21 cellular contexts compared by ENCODE assay signal in the genomic region with DNA sequence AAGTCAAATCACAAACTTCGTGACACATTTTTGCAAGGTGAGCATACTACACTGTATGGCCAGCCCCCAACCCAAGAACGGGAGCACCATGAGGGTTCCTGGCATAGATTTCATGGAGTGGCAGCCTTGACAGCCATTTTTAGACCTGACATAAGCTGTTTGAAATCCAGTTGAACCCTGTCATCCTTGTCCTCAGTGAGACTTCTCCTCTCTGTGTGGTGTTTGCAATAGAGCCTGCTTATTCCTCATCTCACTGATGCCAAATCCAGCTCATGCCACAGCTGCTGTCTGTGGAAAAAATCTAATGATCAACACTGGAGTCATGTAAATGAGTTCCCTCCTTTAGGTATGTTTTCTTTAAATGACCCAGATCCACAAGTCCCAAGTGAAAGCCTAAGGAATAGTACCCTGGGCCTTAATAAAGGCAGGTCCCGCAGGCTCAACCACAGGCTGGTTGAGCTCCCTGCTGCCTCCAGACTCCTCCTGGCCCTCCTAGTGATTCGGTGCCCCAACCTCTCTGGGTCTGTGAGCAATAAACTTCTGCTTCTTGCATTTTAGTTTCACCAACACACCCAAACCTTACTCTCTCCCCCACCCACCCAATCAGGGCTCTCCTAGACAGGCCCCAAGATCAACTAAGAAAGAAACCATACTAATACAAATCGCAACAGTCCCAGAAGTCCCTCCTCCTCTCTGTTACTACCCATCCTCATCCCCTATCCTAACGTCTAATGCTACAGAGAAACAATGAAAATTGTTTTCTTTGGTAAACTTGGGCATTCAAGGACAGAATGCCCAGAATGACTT. TPM values are rescaled to one million over a fixed set of nuclear protein-coding genes. Genes with fewer than 3 reads are reported as not detected.
DNase-seq lines count a peak whose midpoint lies in the region; ATAC-seq and TF ChIP-seq lines count a peak whose summit lies in the region.
"Had no signal": no experiment of that assay in that cellular context is flagged by ENCODE, and none has a peak within 500 bp of the region (broad histone marks: within the 10 kb centered on the region; RNA-seq: fewer than 3 reads in every experiment).

No MANE protein-coding gene starts in this region.

- peak overlapping the region; percentile 87 for H3K27ac ChIP-seq in SJSA1
- peak overlapping the region in 3 of 4 donors; percentile 55 to 69 (median 61) for H3K27ac ChIP-seq in esophagus squamous epithelium
- H3K27ac ChIP-seq: 22Rv1, breast epithelium, KMS-11, pancreas, thyroid gland had no signal

- ATAC-seq in stimulated activated effector memory CD8-positive, alpha-beta T cell treated with anti-CD3 and anti-CD28 coated beads, Interleukin-12 subunit alpha, Interleukin-12 subunit beta, amount 100 ng/mL, for 72 hours = peak; percentile 84
- ATAC-seq in HG03520 (IDR thresholded peaks at IDR 0.05; ENCODE audit: unreplicated experiment) (no peak), GM18517 (IDR thresholded peaks at IDR 0.05; ENCODE audit: unreplicated experiment) (no peak)
- ATAC-seq: left lobe of liver, pancreas had no signal

- H3K4me3 ChIP-seq in SJSA1 (no peak overlapping the region; the same call in 1 of the 2 replicates), esophagus squamous epithelium (no peak overlapping the region)
- H3K4me3 ChIP-seq: breast epithelium, pancreas, skin epidermis, thyroid gland had no signal

- no peaks in the 10 kb centered on the region for H3K9me3 Mint-ChIP-seq in T-helper 1 cell treated with Interleukin-12 subunit alpha and Interleukin-12 subunit beta and Interleukin-4 antibody, amounts not matched to agents 30 μg/mL and 1 μg/mL, for 36 hours
- H3K9me3 Mint-ChIP-seq in stimulated activated effector memory CD8-positive, alpha-beta T cell treated with anti-CD3 and anti-CD28 coated beads, Interleukin-12 subunit alpha, Interleukin-12 subunit beta, amount 100 ng/mL, for 72 hours = no peaks in the 10 kb centered on the region
- H3K9me3 Mint-ChIP-seq: CD4-positive, CD25-positive, alpha-beta regulatory T cell; T-helper 2 cell treated with Interferon-gamma antibody and Interleukin-4, amounts not matched to agents 5 μg/mL and 100 μg/mL, for 36 hours had no signal

- intact Hi-C loops in esophagus squamous epithelium (cut with DNase I) = no loop called here

- peaks cover 3% of the 10 kb centered on the region for H3K36me3 Mint-ChIP-seq in T-helper 1 cell treated with Interleukin-12 subunit alpha and Interleukin-12 subunit beta and Interleukin-4 antibody, amounts not matched to agents 30 μg/mL and 1 μg/mL, for 36 hours (ENCODE audit: low read depth)
- H3K36me3 Mint-ChIP-seq in stimulated activated effector memory CD8-positive, alpha-beta T cell treated with anti-CD3 and anti-CD28 coated beads, Interleukin-12 subunit alpha, Interleukin-12 subunit beta, amount 100 ng/mL, for 72 hours = no peaks in the 10 kb centered on the region

- peaks cover 11% of the 10 kb centered on the region for H3K4me1 Mint-ChIP-seq in T-helper 1 cell treated with Interleukin-12 subunit alpha and Interleukin-12 subunit beta and Interleukin-4 antibody, amounts not matched to agents 30 μg/mL and 1 μg/mL, for 36 hours (ENCODE audit: low read depth)
- H3K4me1 Mint-ChIP-seq in stimulated activated effector memory CD8-positive, alpha-beta T cell treated with anti-CD3 and anti-CD28 coated beads, Interleukin-12 subunit alpha, Interleukin-12 subunit beta, amount 100 ng/mL, for 72 hours = peaks cover 16% of the 10 kb centered on the region

- DNase-seq in T-helper 1 cell (no peak), SJSA1 (ENCODE audit: low read depth in 1 of 2, low spot score in 2 of 2) (peak in 1 of 2 experiments; percentile 89), esophagus squamous epithelium (lab: John Stamatoyannopoulos, UW) (no peak), AG08396 (ENCODE audit: low spot score) (no peak)
- DNase-seq in stimulated activated effector memory CD8-positive, alpha-beta T cell treated with anti-CD3 and anti-CD28 coated beads, Interleukin-12 subunit alpha, Interleukin-12 subunit beta, amount 100 ng/mL, for 72 hours (ENCODE audit: low spot score in 2 of 2) = no peak
- DNase-seq: activated naive CD4-positive, alpha-beta T cell treated with anti-CD3 and anti-CD28 coated beads, Interleukin-2, amount 50 U/mL, for 16 hours; DMS79 treated with DMSO at 0.1 percent for 48 hours; NCI-H1092 treated with DMSO at 0.1 percent for 48 hours; pancreas; thyroid gland had no signal

- WGBS in esophagus squamous epithelium, 2 donors = 68 to 78% methylated on average over 6 of the region's 6 CpGs

- H3K9me3 ChIP-seq in SJSA1 (replicated peaks) (no peaks in the 10 kb centered on the region), esophagus squamous epithelium (no peaks in the 10 kb centered on the region)
- H3K9me3 ChIP-seq: breast epithelium, pancreas, thyroid gland had no signal

- peaks cover 26% of the 10 kb centered on the region for H3K4me1 ChIP-seq in SJSA1 (replicated peaks)
- H3K4me1 ChIP-seq in esophagus squamous epithelium = peaks cover 0 to 37% (median 3%) of the 10 kb centered on the region in 3 donors
- H3K4me1 ChIP-seq: breast epithelium, pancreas had no signal

- H3K36me3 ChIP-seq in SJSA1 (no peaks in the 10 kb centered on the region), esophagus squamous epithelium (no peaks in the 10 kb centered on the region)
- H3K36me3 ChIP-seq: breast epithelium, pancreas, thyroid gland had no signal

- no peak overlapping the region for H3K4me3 Mint-ChIP-seq in T-helper 1 cell treated with Interleukin-12 subunit alpha and Interleukin-12 subunit beta and Interleukin-4 antibody, amounts not matched to agents 30 μg/mL and 1 μg/mL, for 36 hours
- peak overlapping the region; percentile 2 for H3K4me3 Mint-ChIP-seq in stimulated activated effector memory CD8-positive, alpha-beta T cell treated with anti-CD3 and anti-CD28 coated beads, Interleukin-12 subunit alpha, Interleukin-12 subunit beta, amount 100 ng/mL, for 72 hours
- H3K4me3 Mint-ChIP-seq: CD4-positive, CD25-positive, alpha-beta regulatory T cell; T-helper 2 cell treated with Interferon-gamma antibody and Interleukin-4, amounts not matched to agents 5 μg/mL and 100 μg/mL, for 36 hours had no signal

- H3K27me3 Mint-ChIP-seq in T-helper 1 cell treated with Interleukin-12 subunit alpha and Interleukin-12 subunit beta and Interleukin-4 antibody, amounts not matched to agents 30 μg/mL and 1 μg/mL, for 36 hours (ENCODE audit: low read depth) = peaks cover 27% of the 10 kb centered on the region

- no peak for TF ChIP-seq CTCF in esophagus squamous epithelium (IDR thresholded peaks at IDR 0.05)

- H3K27ac Mint-ChIP-seq in T-helper 1 cell treated with Interleukin-12 subunit alpha and Interleukin-12 subunit beta and Interleukin-4 antibody, amounts not matched to agents 30 μg/mL and 1 μg/mL, for 36 hours = peak overlapping the region; percentile 1
- peak overlapping the region; percentile 3 for H3K27ac Mint-ChIP-seq in stimulated activated effector memory CD8-positive, alpha-beta T cell treated with anti-CD3 and anti-CD28 coated beads, Interleukin-12 subunit alpha, Interleukin-12 subunit beta, amount 100 ng/mL, for 72 hours
- H3K27ac Mint-ChIP-seq: CD4-positive, CD25-positive, alpha-beta regulatory T cell; T-helper 2 cell treated with Interferon-gamma antibody and Interleukin-4, amounts not matched to agents 5 μg/mL and 100 μg/mL, for 36 hours had no signal

- TF ChIP-seq POLR2A in esophagus squamous epithelium (IDR thresholded peaks at IDR 0.05) = no peak

- H3K27me3 ChIP-seq in SJSA1 (replicated peaks) (no peaks in the 10 kb centered on the region), esophagus squamous epithelium (peaks cover 0 to 6% (median 0%) of the 10 kb centered on the region in 4 donors)
- H3K27me3 ChIP-seq: breast epithelium, pancreas, thyroid gland had no signal

RNA-seq across cellular contexts. Expression of a gene that starts 8.4 kb away (rescaled TPM):
- total RNA-seq in SJSA1 (2014; rRNA removed; shearing (Covaris generic)) = not detected in 2 replicates
- total RNA-seq in esophagus squamous epithelium = 1 to 10 TPM in 2 of 4 donors, under 1 TPM in 2; 0.38 to 2.5 (median 1.3) TPM
- total RNA-seq: fibroblast of villous mesenchyme, left lobe of liver, thyroid gland had no signal
